Comparison of ENCODE assay signal across 8 cellular contexts in genomic region chr10:132396495-132397035, GRCh38. TPM values are rescaled to one million over a fixed set of nuclear protein-coding genes. Genes with fewer than 3 reads are reported as not detected.
DNase-seq lines count a peak whose midpoint lies in the region; ATAC-seq and TF ChIP-seq lines count a peak whose summit lies in the region.

No MANE protein-coding gene starts in this region.

- H3K9me3 ChIP-seq in PC-3 (ENCODE audit: low read length) (no peaks in the 10 kb centered on the region), skeletal muscle satellite cell (replicated peaks; ENCODE audit: low read length) (no peaks in the 10 kb centered on the region)

- DNase-seq in PC-3 (peak; percentile 45), left cardiac atrium (peak; percentile 75), NCI-H446 (lab: John Stamatoyannopoulos, UW) (no peak)
- peak; percentile 44 for DNase-seq in activated gamma-delta T cell treated with anti-CD3 and anti-CD28 coated beads, Interleukin-2, amount 50 U/mL, for 16 hours (ENCODE audit: low read depth)

- CTCF ChIA-PET in PC-3 (lab: Charles Lee), result no interaction called here

- POLR2A ChIA-PET in PC-3 (lab: Charles Lee; ENCODE audit: unreplicated experiment), result interaction anchor here (1.0 kb wide), 1 partner anchor 175 kb away, joined by 3 read pairs; no protein-coding TSS in a partner anchor

- H3K79me2 ChIP-seq in PC-3 (ENCODE audit: low read length), result peaks cover 41% of the 10 kb centered on the region

- H3F3A ChIP-seq in PC-3 (ENCODE audit: low read length, unreplicated experiment), result no peaks in the 10 kb centered on the region

- H3K9ac ChIP-seq in PC-3 (ENCODE audit: low read length) (peak overlapping the region; percentile 60), skeletal muscle satellite cell (ENCODE audit: low read depth, low read length) (peak overlapping the region; percentile 74)

- BruUV-seq in PC-3 (replicated peaks; lab: Mats Ljungman, UMichigan), result no TSS peak

- H3K4me1 ChIP-seq in PC-3 (ENCODE audit: insufficient read depth, low read length) (peaks cover 21% of the 10 kb centered on the region), skeletal muscle satellite cell (ENCODE audit: control insufficient read depth, insufficient read depth, low read length) (peaks cover 27% of the 10 kb centered on the region)

- peak overlapping the region; percentile 55; the same call in 1 of the 2 replicates for H3K4me3 ChIP-seq in PC-3 (ENCODE audit: low read length)
- peak overlapping the region; percentile 81 for H3K4me3 ChIP-seq in skeletal muscle satellite cell (ENCODE audit: low read length)

- H3K27ac ChIP-seq in PC-3 (ENCODE audit: low read length), result no peak overlapping the region

- H3K36me3 ChIP-seq in PC-3 (ENCODE audit: low read depth, low read length) (no peaks in the 10 kb centered on the region), skeletal muscle satellite cell (ENCODE audit: insufficient read depth, low read length) (no peaks in the 10 kb centered on the region)

- no peaks in the 10 kb centered on the region for H3K27me3 ChIP-seq in PC-3 (ENCODE audit: low read length)
- H3K27me3 ChIP-seq in skeletal muscle satellite cell (ENCODE audit: control insufficient read depth, insufficient read depth, low read length), result no peaks in the 10 kb centered on the region

- no peak overlapping the region for H2AFZ ChIP-seq in PC-3 (ENCODE audit: low read length)

- intact Hi-C loops in PC-3 (cut with micrococcal nuclease) (no loop called here), left cardiac atrium (cut with DNase I) (no loop called here)

- TF ChIP-seq CTCF in GM12874 (IDR thresholded peaks at IDR 0.05; ENCODE audit: insufficient read depth, low read depth, low read length) (peak; percentile 47), PC-3 (conservative IDR thresholded peaks at IDR 0.05; ENCODE audit: low read depth, low read length) (no peak)

- ATAC-seq in HG02588 (IDR thresholded peaks at IDR 0.05; ENCODE audit: unreplicated experiment), result peak; percentile 49
- peak; percentile 56 for ATAC-seq in PC-3
- peak; percentile 39 to 73 for ATAC-seq in left cardiac atrium
- ATAC-seq in HG02840 (IDR thresholded peaks at IDR 0.05; ENCODE audit: low FRiP score, unreplicated experiment), result no peak

- H3K4me2 ChIP-seq in PC-3 (ENCODE audit: low read length), result peak overlapping the region; percentile 77
- H3K4me2 ChIP-seq in skeletal muscle satellite cell (ENCODE audit: low read length), result peak overlapping the region; percentile 82

- no peaks in the 10 kb centered on the region for H4K20me1 ChIP-seq in PC-3 (ENCODE audit: low read length)

- no peaks in the 10 kb centered on the region for H3K9me2 ChIP-seq in PC-3 (replicated peaks; ENCODE audit: low read length)

RNA-seq across cellular contexts. Expression of gene PWWP2B, which starts 0.4 kb away (rescaled TPM):
- total RNA-seq in PC-3 (2014; rRNA removed), result 24.5 and 41.5 TPM in 2 replicates
- 10 to 100 TPM; 11.8 to 12.7 TPM for total RNA-seq in left cardiac atrium
- total RNA-seq in skeletal muscle satellite cell (2012; rRNA removed), result 8.5 and 10.1 TPM in 2 replicates

Comparison
In these comparisons a context has a peak if more than half of its experiments do, and no peak if none do; other contexts are left out.
1. DNase-seq: peak in PC-3 (single experiment), activated gamma-delta T cell treated with anti-CD3 and anti-CD28 coated beads, Interleukin-2, amount 50 U/mL, for 16 hours (single experiment) and left cardiac atrium (single experiment); none in NCI-H446 (0 of 2).